Comparison of ENCODE assay signal across 12 cellular contexts in the genomic region with DNA sequence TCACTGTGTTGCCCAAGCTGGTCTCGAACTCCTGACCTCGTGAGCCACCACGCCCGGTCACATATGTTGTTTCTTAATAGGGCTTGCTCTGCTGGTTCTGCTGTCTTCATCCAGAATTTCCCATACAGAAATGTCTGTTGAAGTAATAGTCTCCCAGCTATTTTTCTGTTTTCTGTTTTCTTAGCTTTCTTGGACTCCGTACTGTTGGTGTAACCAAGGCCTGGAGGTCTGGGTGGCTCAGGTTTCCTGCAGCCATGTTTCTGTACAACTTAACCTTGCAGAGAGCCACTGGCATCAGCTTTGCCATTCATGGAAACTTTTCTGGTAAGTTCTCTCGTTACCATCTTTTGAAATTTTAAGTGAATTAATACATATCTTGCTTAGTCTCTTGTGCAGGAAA. TPM values are rescaled to one million over a fixed set of nuclear protein-coding genes. Genes with fewer than 3 reads are reported as not detected.
DNase-seq lines count a peak whose midpoint lies in the region; ATAC-seq and TF ChIP-seq lines count a peak whose summit lies in the region.
"Had no signal": no experiment of that assay in that cellular context is flagged by ENCODE, and none has a peak within 500 bp of the region (broad histone marks: within the 10 kb centered on the region; RNA-seq: fewer than 3 reads in every experiment).

No MANE protein-coding gene starts in this region.

- peak overlapping the region; percentile 78 for H3K27ac Mint-ChIP-seq in CD8-positive, alpha-beta T cell
- peak overlapping the region; percentile 51 for H3K27ac Mint-ChIP-seq in HFFc6
- peak overlapping the region; percentile 47 for H3K27ac Mint-ChIP-seq in activated naive CD8-positive, alpha-beta T cell treated with anti-CD3 and anti-CD28 coated beads for 36 hours
- peak overlapping the region; percentile 70 for H3K27ac Mint-ChIP-seq in mesothelial cell of epicardium

- H3K27ac ChIP-seq in CD8-positive, alpha-beta T cell (ENCODE audit: low read depth, low read length), result no peak overlapping the region
- H3K27ac ChIP-seq: body of pancreas, heart right ventricle, ovary, VCaP had no signal

- H3K36me3 ChIP-seq in CD8-positive, alpha-beta T cell (ENCODE audit: insufficient read depth, low read length), result peaks cover 36% of the 10 kb centered on the region
- H3K36me3 ChIP-seq: ovary had no signal

- intact Hi-C loops in CD8-positive, alpha-beta T cell (cut with DNase I, micrococcal nuclease), result loop anchor here (10.0 kb wide), 3 partner anchors 248 to 1358 kb away; partner anchors contain the start of genes VPS4A (in 1 of the 2) and ZNF821 (in 1 of the 2)
- intact Hi-C loops in left ventricle myocardium superior (cut with micrococcal nuclease), result no loop called here

- CTCF ChIA-PET in CD8-positive, alpha-beta T cell (lab: Charles Lee), result interaction anchor here (0.9 to 1.2 kb wide), 2 partner anchors 156 to 228 kb away, joined by 3 read pairs; partner anchors contain the start of gene DDX19B

- H3K4me3 Mint-ChIP-seq in CD8-positive, alpha-beta T cell, result peak overlapping the region; percentile 76
- H3K4me3 Mint-ChIP-seq in HFFc6 (peak overlapping the region; percentile 96), mesothelial cell of epicardium (peak overlapping the region; percentile 53)
- H3K4me3 Mint-ChIP-seq in activated naive CD8-positive, alpha-beta T cell treated with anti-CD3 and anti-CD28 coated beads for 36 hours, result peak overlapping the region; percentile 94

- ATAC-seq in CD8-positive, alpha-beta T cell, result no peak
- ATAC-seq in GM18505 (IDR thresholded peaks at IDR 0.05; ENCODE audit: unreplicated experiment), result no peak
- no peak for ATAC-seq in left ventricle myocardium superior
- ATAC-seq: body of pancreas, heart right ventricle had no signal

- no peak for DNase-seq in CD8-positive, alpha-beta T cell
- DNase-seq in HFFc6 (no peak), mesothelial cell of epicardium (ENCODE audit: low spot score in 2 of 2, unreplicated experiment in 2 of 2) (no peak), superior temporal gyrus (ENCODE audit: extremely low spot score) (no peak), DMS114 treated with DMSO at 0.1 percent for 48 hours (lab: John Stamatoyannopoulos, UW; ENCODE audit: unreplicated experiment) (no peak), left ventricle myocardium superior (no peak)
- DNase-seq in activated naive CD8-positive, alpha-beta T cell treated with anti-CD3 and anti-CD28 coated beads for 36 hours, result no peak
- DNase-seq: body of pancreas, heart right ventricle, ovary had no signal

- no peaks in the 10 kb centered on the region for H3K27me3 ChIP-seq in CD8-positive, alpha-beta T cell (ENCODE audit: insufficient read depth, low read length)
- H3K27me3 ChIP-seq: body of pancreas, heart right ventricle, ovary had no signal

- POLR2A ChIA-PET in CD8-positive, alpha-beta T cell (lab: Charles Lee), result no interaction called here

- TF ChIP-seq CTCF in CD8-positive, alpha-beta T cell (IDR thresholded peaks at IDR 0.05), result no peak
- TF ChIP-seq CTCF in HFFc6 (IDR thresholded peaks at IDR 0.05) (no peak), mesothelial cell of epicardium (IDR thresholded peaks at IDR 0.05; ENCODE audit: unreplicated experiment) (no peak)

- H3K9me3 Mint-ChIP-seq in CD8-positive, alpha-beta T cell, result no peaks in the 10 kb centered on the region
- H3K9me3 Mint-ChIP-seq in HFFc6 (no peaks in the 10 kb centered on the region), mesothelial cell of epicardium (no peaks in the 10 kb centered on the region)
- no peaks in the 10 kb centered on the region for H3K9me3 Mint-ChIP-seq in activated naive CD8-positive, alpha-beta T cell treated with anti-CD3 and anti-CD28 coated beads for 36 hours

- H3K4me3 ChIP-seq in CD8-positive, alpha-beta T cell (ENCODE audit: low read depth, low read length), result no peak overlapping the region
- H3K4me3 ChIP-seq: body of pancreas, ovary had no signal

- H3K36me3 Mint-ChIP-seq in CD8-positive, alpha-beta T cell, result peaks cover 59% of the 10 kb centered on the region
- H3K36me3 Mint-ChIP-seq in HFFc6 (ENCODE audit: low read depth) (peaks cover 49% of the 10 kb centered on the region), mesothelial cell of epicardium (peaks cover 23% of the 10 kb centered on the region)
- H3K36me3 Mint-ChIP-seq in activated naive CD8-positive, alpha-beta T cell treated with anti-CD3 and anti-CD28 coated beads for 36 hours, result peaks cover 58% of the 10 kb centered on the region

- no peak for TF ChIP-seq POLR2A in GM18505 (IDR thresholded peaks at IDR 0.05; ENCODE audit: borderline replicate concordance, extremely low read depth, insufficient read depth, insufficient read length)

- peaks cover 39% of the 10 kb centered on the region for H3K4me1 ChIP-seq in CD8-positive, alpha-beta T cell (ENCODE audit: insufficient read depth, low read length)

- no peaks in the 10 kb centered on the region for H3K27me3 Mint-ChIP-seq in CD8-positive, alpha-beta T cell (ENCODE audit: low read depth)
- H3K27me3 Mint-ChIP-seq in HFFc6 (ENCODE audit: insufficient read depth) (peaks cover 8% of the 10 kb centered on the region), mesothelial cell of epicardium (ENCODE audit: low read depth) (no peaks in the 10 kb centered on the region)
- no peaks in the 10 kb centered on the region for H3K27me3 Mint-ChIP-seq in activated naive CD8-positive, alpha-beta T cell treated with anti-CD3 and anti-CD28 coated beads for 36 hours

- no peaks in the 10 kb centered on the region for H3K9me3 ChIP-seq in CD8-positive, alpha-beta T cell (ENCODE audit: low read length)
- H3K9me3 ChIP-seq: body of pancreas, heart right ventricle, ovary had no signal

- H3K4me1 Mint-ChIP-seq in CD8-positive, alpha-beta T cell (ENCODE audit: low read depth), result peaks cover 56% of the 10 kb centered on the region
- H3K4me1 Mint-ChIP-seq in HFFc6 (ENCODE audit: low read depth), result peaks cover 52% of the 10 kb centered on the region
- peaks cover 43% of the 10 kb centered on the region for H3K4me1 Mint-ChIP-seq in activated naive CD8-positive, alpha-beta T cell treated with anti-CD3 and anti-CD28 coated beads for 36 hours
- peaks cover 45% of the 10 kb centered on the region for H3K4me1 Mint-ChIP-seq in mesothelial cell of epicardium

RNA-seq across cellular contexts. Expression of gene SF3B3, which starts 2.8 kb away (rescaled TPM):
- 100 to 1,000 TPM; 142 TPM for total RNA-seq in CD8-positive, alpha-beta T cell
- total RNA-seq in HFFc6 (2021; fragmentation: NEBNext Ultra II Directional; extraction: Animal tissue kit (Norgen Biotek cat#: 25700)), result 100 to 1,000 TPM; 289 to 358 (median 312) TPM
- 100 to 1,000 TPM; 545 to 550 TPM for total RNA-seq in activated naive CD8-positive, alpha-beta T cell treated with anti-CD3 and anti-CD28 coated beads for 36 hours
- total RNA-seq in mesothelial cell of epicardium, result 345 to 384 TPM (median 351 TPM) in 3 replicates
- total RNA-seq in left ventricle myocardium superior, result 146 TPM

RNA-seq across cellular contexts. Expression of gene COG4, which starts 3.0 kb away (rescaled TPM):
- total RNA-seq in CD8-positive, alpha-beta T cell, result 10 to 100 TPM; 19.7 to 21.0 TPM
- total RNA-seq in HFFc6 (2021; fragmentation: NEBNext Ultra II Directional; extraction: Animal tissue kit (Norgen Biotek cat#: 25700)), result 10 to 100 TPM; 70.2 to 91.7 (median 80.2) TPM
- 10 to 100 TPM; 45.5 TPM for total RNA-seq in activated naive CD8-positive, alpha-beta T cell treated with anti-CD3 and anti-CD28 coated beads for 36 hours
- total RNA-seq in mesothelial cell of epicardium (61.9 to 66.7 TPM (median 62.6 TPM) in 3 replicates), left ventricle myocardium superior (48.7 TPM)
